In the genomic region with DNA sequence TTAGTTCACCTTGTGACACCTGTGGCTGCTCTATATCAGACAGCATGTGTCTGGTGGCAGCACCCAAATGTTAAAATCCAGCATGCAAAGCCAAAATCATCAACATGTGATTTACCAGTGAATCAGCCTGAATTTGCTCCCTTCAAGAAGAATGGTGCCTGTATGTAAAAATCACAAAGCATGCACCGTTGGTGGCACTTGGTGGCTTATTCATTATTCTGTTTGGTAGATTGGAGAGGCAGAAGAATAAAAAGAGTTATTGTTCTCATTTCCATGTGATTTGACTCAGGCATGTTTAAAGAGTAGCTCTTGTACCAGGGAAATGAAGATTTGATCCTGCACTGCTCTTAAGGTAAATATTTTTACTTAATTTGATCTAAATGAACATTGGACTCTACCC, we compare ENCODE assay signal across 29 cellular contexts.
"Had no signal": no experiment of that assay in that cellular context is flagged by ENCODE, and none has a peak within 500 bp of the region (broad histone marks: within the 10 kb centered on the region; RNA-seq: fewer than 3 reads in every experiment).

No MANE protein-coding gene starts in this region.

- H3K4me2 ChIP-seq: KMS-11 had no signal

- H3K9me3 ChIP-seq: SJSA1 had no signal

- H3K4me3 ChIP-seq: SJSA1 had no signal

- H3K36me3 ChIP-seq: SJSA1, WERI-Rb-1 had no signal

- H3K4me1 ChIP-seq: SJSA1 had no signal

- ATAC-seq: activated CD8-positive, alpha-beta memory T cell treated with anti-CD3 and anti-CD28 coated beads, Interleukin-2, amount 10 ng/mL, durations not matched to agents 7 days and 5 days; activated naive CD8-positive, alpha-beta T cell treated with anti-CD3 and anti-CD28 coated beads, Interleukin-2, amount 50 U/mL, for 24 hours; Panc1 had no signal

- H3K27ac ChIP-seq: KMS-11, SJSA1, WERI-Rb-1 had no signal

- H3K27me3 ChIP-seq: SJSA1 had no signal

- DNase-seq: activated CD4-positive, alpha-beta memory T cell treated with anti-CD3 and anti-CD28 coated beads, Interleukin-2, amount 10 ng/mL, durations not matched to agents 7 days and 5 days; activated CD4-positive, alpha-beta T cell treated with anti-CD3 and anti-CD28 coated beads for 1 hour; activated CD4-positive, alpha-beta T cell treated with anti-CD3 and anti-CD28 coated beads for 48 hours; activated CD4-positive, CD25-positive, alpha-beta regulatory T cell; activated CD8-positive, alpha-beta memory T cell treated with anti-CD3 and anti-CD28 coated beads for 24 hours; activated CD8-positive, alpha-beta memory T cell treated with anti-CD3 and anti-CD28 coated beads, Interleukin-2, amount 10 ng/mL, durations not matched to agents 7 days and 5 days; activated CD8-positive, alpha-beta memory T cell treated with anti-CD3 and anti-CD28 coated beads, Interleukin-2, amount 50 U/mL, for 48 hours; activated effector memory CD4-positive, alpha-beta T cell treated with Interleukin-2 at 50 U/mL for 16 hours; activated naive CD4-positive, alpha-beta T cell treated with anti-CD3 and anti-CD28 coated beads, Interleukin-2, amount 10 ng/mL, durations not matched to agents 7 days and 5 days; activated naive CD8-positive, alpha-beta T cell treated with anti-CD3 and anti-CD28 coated beads, Interleukin-2, amount 50 U/mL, for 24 hours; activated T-cell treated with anti-CD3 and anti-CD28 coated beads, Interleukin-2, amount 50 U/mL, for 48 hours; anterior cingulate cortex; central memory CD4-positive, alpha-beta T cell; MM.1S; MV-4-11; NCI-H1092 treated with DMSO at 0.1 percent for 48 hours; NCI-H1417; NCI-H146; NCI-H187; NCI-H2029 treated with DMSO at 0.1 percent for 48 hours; NCI-H2107; NCI-H2171; NCI-H510A; SHP77 treated with DMSO at 0.1 percent for 48 hours; T1000; WERI-Rb-1 had no signal

- H3K9ac ChIP-seq: KMS-11 had no signal
